9 cellular contexts compared by ENCODE assay signal in genomic region chr16:16143038-16143763, GRCh38.
DNase-seq lines count a peak whose midpoint lies in the region; ATAC-seq and TF ChIP-seq lines count a peak whose summit lies in the region.
"Had no signal": no experiment of that assay in that cellular context is flagged by ENCODE, and none has a peak within 500 bp of the region (broad histone marks: within the 10 kb centered on the region; RNA-seq: fewer than 3 reads in every experiment).

No MANE protein-coding gene starts in this region.

- POLR2A ChIA-PET in CD4-positive, alpha-beta T cell (lab: Charles Lee), result no interaction called here

- H3K4me3 Mint-ChIP-seq in CD4-positive, alpha-beta T cell, result no peak overlapping the region
- no peak overlapping the region for H3K4me3 Mint-ChIP-seq in activated naive CD8-positive, alpha-beta T cell treated with anti-CD3 and anti-CD28 coated beads for 36 hours

- peak; percentile 8 for TF ChIP-seq CTCF in CD4-positive, alpha-beta T cell (IDR thresholded peaks at IDR 0.05)

- H3K27me3 ChIP-seq in CD4-positive, alpha-beta T cell (ENCODE audit: control insufficient read depth, insufficient read depth, low read length), result no peaks in the 10 kb centered on the region

- H3K9me3 ChIP-seq in CD4-positive, alpha-beta T cell (ENCODE audit: control insufficient read depth, low read length), result no peaks in the 10 kb centered on the region
- H3K9me3 ChIP-seq: HAP-1 had no signal

- no peak overlapping the region for H3K27ac Mint-ChIP-seq in CD4-positive, alpha-beta T cell
- no peak overlapping the region for H3K27ac Mint-ChIP-seq in activated naive CD8-positive, alpha-beta T cell treated with anti-CD3 and anti-CD28 coated beads for 36 hours

- no peak for DNase-seq in CD4-positive, alpha-beta T cell
- DNase-seq in HCEC 1CT (peak; percentile 25), SKM-1 treated with dmso at 0.1 percent for 144 hours (lab: John Stamatoyannopoulos, UW; ENCODE audit: unreplicated experiment) (peak; percentile 73), iPS-NIHi7 (ENCODE audit: extremely low spot score) (peak; percentile 79)
- DNase-seq in activated naive CD8-positive, alpha-beta T cell treated with anti-CD3 and anti-CD28 coated beads for 36 hours, result no peak
- DNase-seq in activated effector memory CD4-positive, alpha-beta T cell treated with anti-CD3 and anti-CD28 coated beads, Interleukin-2, amount 50 U/mL, for 16 hours, result no peak

- peaks cover 62% of the 10 kb centered on the region for H3K36me3 Mint-ChIP-seq in CD4-positive, alpha-beta T cell (ENCODE audit: low read depth)
- H3K36me3 Mint-ChIP-seq in activated naive CD8-positive, alpha-beta T cell treated with anti-CD3 and anti-CD28 coated beads for 36 hours, result peaks cover 17% of the 10 kb centered on the region

- no peaks in the 10 kb centered on the region for H3K4me1 Mint-ChIP-seq in CD4-positive, alpha-beta T cell (ENCODE audit: low read depth)
- H3K4me1 Mint-ChIP-seq in activated naive CD8-positive, alpha-beta T cell treated with anti-CD3 and anti-CD28 coated beads for 36 hours, result peaks cover 5% of the 10 kb centered on the region

- no peaks in the 10 kb centered on the region for H3K9me3 Mint-ChIP-seq in CD4-positive, alpha-beta T cell
- H3K9me3 Mint-ChIP-seq in activated naive CD8-positive, alpha-beta T cell treated with anti-CD3 and anti-CD28 coated beads for 36 hours, result no peaks in the 10 kb centered on the region

- H3K27ac ChIP-seq in CD4-positive, alpha-beta T cell (ENCODE audit: low read depth, low read length), result no peak overlapping the region

- ATAC-seq in CD4-positive, alpha-beta T cell (ENCODE audit: poor library complexity), result no peak
- ATAC-seq in GM18868 (IDR thresholded peaks at IDR 0.05; ENCODE audit: unreplicated experiment) (no peak), GM21390 (IDR thresholded peaks at IDR 0.05; ENCODE audit: unreplicated experiment) (no peak)

- CTCF ChIA-PET in CD4-positive, alpha-beta T cell (lab: Charles Lee), result no interaction called here

- no peaks in the 10 kb centered on the region for H3K27me3 Mint-ChIP-seq in CD4-positive, alpha-beta T cell
- no peaks in the 10 kb centered on the region for H3K27me3 Mint-ChIP-seq in activated naive CD8-positive, alpha-beta T cell treated with anti-CD3 and anti-CD28 coated beads for 36 hours

- intact Hi-C loops in CD4-positive, alpha-beta T cell (cut with DNase I, micrococcal nuclease), result no loop called here

Comparison
In these comparisons a context has a peak if more than half of its experiments do, and no peak if none do; other contexts are left out.
1. DNase-seq: peak in HCEC 1CT (single experiment), SKM-1 treated with dmso at 0.1 percent for 144 hours (single experiment) and iPS-NIHi7 (single experiment); none in CD4-positive, alpha-beta T cell (0 of 10), activated naive CD8-positive, alpha-beta T cell treated with anti-CD3 and anti-CD28 coated beads for 36 hours (single experiment) and activated effector memory CD4-positive, alpha-beta T cell treated with anti-CD3 and anti-CD28 coated beads, Interleukin-2, amount 50 U/mL, for 16 hours (single experiment).